ENCODE assay signal across 1 cellular context in the genomic region with DNA sequence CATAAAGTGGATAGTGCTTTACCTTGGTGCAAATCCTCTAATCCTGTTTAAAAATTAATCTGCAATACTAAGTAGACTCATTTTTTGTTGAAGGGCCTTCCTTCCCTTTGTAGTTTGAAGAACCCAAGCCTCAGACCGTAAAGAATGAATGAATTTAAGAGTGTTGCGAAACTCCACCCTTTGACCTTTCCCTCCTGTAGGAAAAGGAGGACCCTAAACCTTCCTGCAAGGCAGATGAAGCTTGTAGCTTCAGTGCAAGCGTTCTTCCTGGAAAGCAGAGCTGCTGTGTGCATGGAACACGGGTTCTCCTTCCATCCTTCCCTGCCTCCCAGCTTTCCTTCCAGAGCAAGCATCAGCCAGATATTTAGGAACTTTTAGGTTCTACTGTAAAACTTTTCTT.
A peak's percentile ranks its signal among the peaks of the same experiment; 100 is the strongest.
TF ChIP-seq lines count a peak whose summit lies in the region.

No MANE protein-coding gene starts in this region.

TF ChIP-seq in H1, 55 proteins besides CTCF, POLR2A, EP300 and RAD21:
- TF ChIP-seq CTBP2 (IDR thresholded peaks at IDR 0.05; ENCODE audit: borderline replicate concordance, insufficient read depth, insufficient read length, low read length), result no peak
- peak; percentile 93 for TF ChIP-seq CEBPB (IDR thresholded peaks at IDR 0.05; ENCODE audit: low read depth, low read length)
